1 cellular context compared by ENCODE assay signal in genomic region chr16:72925631-72925979, GRCh38.
TF ChIP-seq lines count a peak whose summit lies in the region.

No MANE protein-coding gene starts in this region.

TF ChIP-seq in HepG2, 621 proteins besides CTCF, POLR2A, EP300 and RAD21 (continued from another document):
- TF ChIP-seq TGIF2 (CRISPR knock-in tag; IDR thresholded peaks at IDR 0.05) (peak; percentile 60), RBM22 (optimal IDR thresholded peaks at IDR 0.05; ENCODE audit: low read length) (peak; percentile 43), REXO4 (CRISPR knock-in tag; IDR thresholded peaks at IDR 0.05; ENCODE audit: borderline replicate concordance) (no peak), ZSCAN22 (CRISPR knock-in tag; IDR thresholded peaks at IDR 0.05) (0 out of 2 replicates have a peak, but pooled peaks have one; percentile 3), ARID3A (IDR thresholded peaks at IDR 0.05; ENCODE audit: low read depth, low read length) (no peak), SMC3 (IDR thresholded peaks at IDR 0.05; ENCODE audit: low read length) (no peak), POLR2G (IDR thresholded peaks at IDR 0.05; ENCODE audit: low read depth, low read length) (0 out of 2 replicates have a peak, but pooled peaks have one; percentile 35), SAP130 (CRISPR knock-in tag; IDR thresholded peaks at IDR 0.05; ENCODE audit: low read depth) (no peak)
- TF ChIP-seq, protein P1, sequence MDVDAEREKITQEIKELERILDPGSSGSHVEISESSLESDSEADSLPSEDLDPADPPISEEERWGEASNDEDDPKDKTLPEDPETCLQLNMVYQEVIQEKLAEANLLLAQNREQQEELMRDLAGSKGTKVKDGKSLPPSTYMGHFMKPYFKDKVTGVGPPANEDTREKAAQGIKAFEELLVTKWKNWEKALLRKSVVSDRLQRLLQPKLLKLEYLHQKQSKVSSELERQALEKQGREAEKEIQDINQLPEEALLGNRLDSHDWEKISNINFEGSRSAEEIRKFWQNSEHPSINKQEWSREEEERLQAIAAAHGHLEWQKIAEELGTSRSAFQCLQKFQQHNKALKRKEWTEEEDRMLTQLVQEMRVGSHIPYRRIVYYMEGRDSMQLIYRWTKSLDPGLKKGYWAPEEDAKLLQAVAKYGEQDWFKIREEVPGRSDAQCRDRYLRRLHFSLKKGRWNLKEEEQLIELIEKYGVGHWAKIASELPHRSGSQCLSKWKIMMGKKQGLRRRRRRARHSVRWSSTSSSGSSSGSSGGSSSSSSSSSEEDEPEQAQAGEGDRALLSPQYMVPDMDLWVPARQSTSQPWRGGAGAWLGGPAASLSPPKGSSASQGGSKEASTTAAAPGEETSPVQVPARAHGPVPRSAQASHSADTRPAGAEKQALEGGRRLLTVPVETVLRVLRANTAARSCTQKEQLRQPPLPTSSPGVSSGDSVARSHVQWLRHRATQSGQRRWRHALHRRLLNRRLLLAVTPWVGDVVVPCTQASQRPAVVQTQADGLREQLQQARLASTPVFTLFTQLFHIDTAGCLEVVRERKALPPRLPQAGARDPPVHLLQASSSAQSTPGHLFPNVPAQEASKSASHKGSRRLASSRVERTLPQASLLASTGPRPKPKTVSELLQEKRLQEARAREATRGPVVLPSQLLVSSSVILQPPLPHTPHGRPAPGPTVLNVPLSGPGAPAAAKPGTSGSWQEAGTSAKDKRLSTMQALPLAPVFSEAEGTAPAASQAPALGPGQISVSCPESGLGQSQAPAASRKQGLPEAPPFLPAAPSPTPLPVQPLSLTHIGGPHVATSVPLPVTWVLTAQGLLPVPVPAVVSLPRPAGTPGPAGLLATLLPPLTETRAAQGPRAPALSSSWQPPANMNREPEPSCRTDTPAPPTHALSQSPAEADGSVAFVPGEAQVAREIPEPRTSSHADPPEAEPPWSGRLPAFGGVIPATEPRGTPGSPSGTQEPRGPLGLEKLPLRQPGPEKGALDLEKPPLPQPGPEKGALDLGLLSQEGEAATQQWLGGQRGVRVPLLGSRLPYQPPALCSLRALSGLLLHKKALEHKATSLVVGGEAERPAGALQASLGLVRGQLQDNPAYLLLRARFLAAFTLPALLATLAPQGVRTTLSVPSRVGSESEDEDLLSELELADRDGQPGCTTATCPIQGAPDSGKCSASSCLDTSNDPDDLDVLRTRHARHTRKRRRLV (CRISPR knock-in tag; IDR thresholded peaks at IDR 0.05): 0 out of 2 replicates have a peak, but pooled peaks have one; percentile 3
- TF ChIP-seq, protein P2, sequence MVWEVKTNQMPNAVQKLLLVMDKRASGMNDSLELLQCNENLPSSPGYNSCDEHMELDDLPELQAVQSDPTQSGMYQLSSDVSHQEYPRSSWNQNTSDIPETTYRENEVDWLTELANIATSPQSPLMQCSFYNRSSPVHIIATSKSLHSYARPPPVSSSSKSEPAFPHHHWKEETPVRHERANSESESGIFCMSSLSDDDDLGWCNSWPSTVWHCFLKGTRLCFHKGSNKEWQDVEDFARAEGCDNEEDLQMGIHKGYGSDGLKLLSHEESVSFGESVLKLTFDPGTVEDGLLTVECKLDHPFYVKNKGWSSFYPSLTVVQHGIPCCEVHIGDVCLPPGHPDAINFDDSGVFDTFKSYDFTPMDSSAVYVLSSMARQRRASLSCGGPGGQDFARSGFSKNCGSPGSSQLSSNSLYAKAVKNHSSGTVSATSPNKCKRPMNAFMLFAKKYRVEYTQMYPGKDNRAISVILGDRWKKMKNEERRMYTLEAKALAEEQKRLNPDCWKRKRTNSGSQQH (CRISPR knock-in tag; IDR thresholded peaks at IDR 0.05; ENCODE audit: low read depth): 0 out of 2 replicates have a peak, but pooled peaks have one; percentile 13
